ENCODE assay signal across 2 cellular contexts in genomic region chr20:46917155-46917554, GRCh38.
TF ChIP-seq lines count a peak whose summit lies in the region.

No MANE protein-coding gene starts in this region.

TF ChIP-seq in K562, 482 proteins besides CTCF, POLR2A, EP300 and RAD21:
- peak; percentile 68 for TF ChIP-seq RBM25 (IDR thresholded peaks at IDR 0.05; ENCODE audit: low read depth, low read length, severe bottlenecking)
- no peak for TF ChIP-seq NFIX (CRISPR knock-in tag; IDR thresholded peaks at IDR 0.05; ENCODE audit: low read depth)

TF ChIP-seq in H1, 55 proteins besides CTCF, POLR2A, EP300 and RAD21:
- TF ChIP-seq HDAC2 (IDR thresholded peaks at IDR 0.05; ENCODE audit: borderline replicate concordance in 1 of 2, low read depth in 2 of 2, low read length in 2 of 2) (no peak), EZH2 (IDR thresholded peaks at IDR 0.05; ENCODE audit: low read depth, low read length, severe bottlenecking) (no peak), SUZ12 (IDR thresholded peaks at IDR 0.05; ENCODE audit: low read length) (no peak), KDM1A (IDR thresholded peaks at IDR 0.05; ENCODE audit: borderline replicate concordance, low read length) (0 out of 2 replicates have a peak, but pooled peaks have one; percentile 66)
